9 cellular contexts compared by ENCODE assay signal in the genomic region with DNA sequence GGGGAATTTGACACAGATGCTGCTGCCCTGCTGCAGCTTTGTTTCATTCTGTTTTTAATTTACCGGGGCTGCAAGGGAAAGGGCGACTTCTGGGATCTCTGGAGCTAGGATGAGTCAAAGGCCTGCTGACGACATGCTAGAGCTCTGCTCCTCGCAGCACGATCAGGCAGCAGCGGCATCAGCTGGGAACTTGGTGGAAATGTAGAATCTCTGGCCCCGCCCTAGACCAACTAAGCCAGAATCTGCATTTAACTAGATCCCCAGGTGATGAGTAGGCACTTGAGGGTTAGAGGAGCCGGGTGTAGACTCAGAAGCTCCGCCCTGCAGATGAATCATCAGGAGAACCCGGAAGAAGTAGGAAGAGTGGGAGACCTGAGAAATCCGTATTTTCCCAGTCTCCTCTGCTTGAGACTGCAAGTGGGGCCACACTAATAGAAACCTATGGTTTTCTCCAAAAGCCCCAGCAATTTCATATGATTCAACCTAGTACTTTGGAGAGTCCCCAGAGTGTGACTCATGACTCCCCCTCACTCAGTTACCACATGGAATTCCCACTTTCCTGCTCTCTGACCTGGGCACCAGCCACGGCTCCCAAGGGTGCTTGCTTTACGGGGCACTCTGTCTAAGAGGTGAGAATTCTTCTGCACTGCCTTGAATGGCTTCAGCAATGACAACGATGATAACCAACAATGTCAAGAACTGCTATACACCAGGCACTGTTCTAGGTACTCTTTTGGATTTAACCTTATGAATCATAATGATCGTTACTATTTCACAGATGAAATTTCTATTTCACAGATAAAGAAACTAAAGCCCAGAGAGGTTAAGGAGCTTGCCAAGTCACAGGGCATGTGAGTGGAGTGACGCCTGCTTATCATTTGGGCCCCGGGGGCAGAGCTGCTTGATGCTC. TPM values are rescaled to one million over a fixed set of nuclear protein-coding genes. Genes with fewer than 3 reads are reported as not detected.
DNase-seq lines count a peak whose midpoint lies in the region; ATAC-seq and TF ChIP-seq lines count a peak whose summit lies in the region.
"Had no signal": no experiment of that assay in that cellular context is flagged by ENCODE, and none has a peak within 500 bp of the region (broad histone marks: within the 10 kb centered on the region; RNA-seq: fewer than 3 reads in every experiment).

No MANE protein-coding gene starts in this region.

- no peaks in the 10 kb centered on the region for H3K9me3 ChIP-seq in hepatocyte (ENCODE audit: low read depth)

- no peaks in the 10 kb centered on the region for H3K36me3 ChIP-seq in hepatocyte (replicated peaks; ENCODE audit: insufficient read depth, low read depth)
- H3K36me3 ChIP-seq: BLaER1 treated with 17β-estradiol and CSF1 and Interleukin-3, amounts not matched to agents 10 nM and 100 nM had no signal

- H4K20me1 ChIP-seq in hepatocyte (ENCODE audit: insufficient read depth, poor library complexity, severe bottlenecking), result no peaks in the 10 kb centered on the region
- H4K20me1 ChIP-seq: BLaER1 treated with 17β-estradiol and CSF1 and Interleukin-3, amounts not matched to agents 10 nM and 100 nM had no signal

- H2AFZ ChIP-seq in hepatocyte, result peak overlapping the region; percentile 30

- WGBS in hepatocyte (ENCODE audit: low lambda C conversion rate, missing lambda C conversion rate), result 34% methylated on average over 17 of the region's 17 CpGs

- no peaks in the 10 kb centered on the region for H3K79me2 ChIP-seq in hepatocyte

- DNase-seq in NCI-H345 (lab: John Stamatoyannopoulos, UW) (peak; percentile 52), NCI-H345 treated with DMSO at 0.1 percent for 48 hours (lab: John Stamatoyannopoulos, UW; ENCODE audit: unreplicated experiment) (no peak), NCI-H69 (lab: John Stamatoyannopoulos, UW) (peak; percentile 98), hepatocyte (ENCODE audit: low spot score) (peak; percentile 95)
- peak; percentile 87 for DNase-seq in activated effector memory CD4-positive, alpha-beta T cell treated with anti-CD3 and anti-CD28 coated beads, Interleukin-2, amount 50 U/mL, for 16 hours
- DNase-seq in stimulated activated CD4-positive, alpha-beta T cell treated with anti-CD3 and anti-CD28 coated beads, Interleukin-1b, Interleukin-23, amount 100 ng/mL, for 48 hours, result peak; percentile 76

- peak; percentile 51 for ATAC-seq in HG02840 (IDR thresholded peaks at IDR 0.05; ENCODE audit: low FRiP score, unreplicated experiment)
- no peak for ATAC-seq in GM19324 (IDR thresholded peaks at IDR 0.05; ENCODE audit: low FRiP score, unreplicated experiment)

- peaks cover 7% of the 10 kb centered on the region for H3K4me1 ChIP-seq in hepatocyte (ENCODE audit: insufficient read depth)

- H3K9me2 ChIP-seq in hepatocyte (replicated peaks; ENCODE audit: insufficient read depth), result no peaks in the 10 kb centered on the region

- H3K4me3 ChIP-seq in hepatocyte, result no peak overlapping the region
- H3K4me3 ChIP-seq: BLaER1 treated with 17β-estradiol and CSF1 and Interleukin-3, amounts not matched to agents 10 nM and 100 nM had no signal

- peak; percentile 48 for TF ChIP-seq CTCF in hepatocyte (IDR thresholded peaks at IDR 0.05; ENCODE audit: poor library complexity)

- peak overlapping the region; percentile 80 for H3K27ac ChIP-seq in hepatocyte
- H3K27ac ChIP-seq: BLaER1 treated with 17β-estradiol and CSF1 and Interleukin-3, amounts not matched to agents 10 nM and 100 nM had no signal

- peak overlapping the region; percentile 66 for H3K4me2 ChIP-seq in hepatocyte

- H3K27me3 ChIP-seq in hepatocyte, result no peaks in the 10 kb centered on the region
- H3K27me3 ChIP-seq: BLaER1 treated with 17β-estradiol and CSF1 and Interleukin-3, amounts not matched to agents 10 nM and 100 nM had no signal

RNA-seq across cellular contexts. Expression of a gene that starts 18.1 kb away (rescaled TPM):
- 72.0 and 72.2 TPM in 2 replicates for total RNA-seq in hepatocyte
- 31.2 and 36.4 TPM in 2 replicates for polyA plus RNA-seq in hepatocyte

RNA-seq across cellular contexts. Expression of a gene that starts 49.4 kb away (rescaled TPM):
- total RNA-seq in hepatocyte, result 8.1 and 15.5 TPM in 2 replicates
- 26.4 and 28.1 TPM in 2 replicates for polyA plus RNA-seq in hepatocyte

RNA-seq across cellular contexts. Expression of a gene that starts 52.0 kb away (rescaled TPM):
- 97.2 and 115 TPM in 2 replicates for total RNA-seq in hepatocyte
- polyA plus RNA-seq in hepatocyte, result 183 and 185 TPM in 2 replicates
